9 cellular contexts compared by ENCODE assay signal in genomic region chr10:128178319-128178937, GRCh38. TPM values are rescaled to one million over a fixed set of nuclear protein-coding genes. Genes with fewer than 3 reads are reported as not detected.
A peak's percentile ranks its signal among the peaks of the same experiment; 100 is the strongest.
DNase-seq lines count a peak whose midpoint lies in the region; ATAC-seq, FAIRE-seq and TF ChIP-seq lines count a peak whose summit lies in the region.
"Had no signal": no experiment of that assay in that cellular context is flagged by ENCODE, and none has a peak within 500 bp of the region (broad histone marks: within the 10 kb centered on the region; RNA-seq: fewer than 3 reads in every experiment).

No MANE protein-coding gene starts in this region.

- peaks cover 9% of the 10 kb centered on the region for H3K27me3 ChIP-seq in Panc1 (ENCODE audit: control insufficient read depth, insufficient read depth, low read length)
- H3K27me3 ChIP-seq in left lung: peaks cover 0 to 11% of the 10 kb centered on the region in 2 donors
- H3K27me3 ChIP-seq: neutrophil had no signal

- CTCF ChIA-PET in Panc1 (lab: Charles Lee): interaction anchor here (0.5 to 1.1 kb wide), 3 partner anchors 14 to 33 kb away, joined by 3 to 10 read pairs (median 3); no protein-coding TSS in a partner anchor

- peak; percentile 91 for TF ChIP-seq CTCF in Panc1 (IDR thresholded peaks at IDR 0.05)
- peak; percentile 25 to 35 for TF ChIP-seq CTCF in left lung (IDR thresholded peaks at IDR 0.05)

- intact Hi-C loops in Panc1 (cut with micrococcal nuclease; ENCODE audit: unreplicated experiment): no loop called here
- intact Hi-C loops in left lung (cut with DNase I): no loop called here

- ATAC-seq in Panc1 (peak; percentile 97), left lung (peak; percentile 79), HG03025 (IDR thresholded peaks at IDR 0.05; ENCODE audit: low FRiP score, unreplicated experiment) (no peak), GM19397 (IDR thresholded peaks at IDR 0.05; ENCODE audit: unreplicated experiment) (no peak)

- DNase-seq in COLO829 (ENCODE audit: low spot score) (peak; percentile 11), H4 (ENCODE audit: low spot score) (peak; percentile 24), Panc1 (ENCODE audit: low read depth, low spot score) (no peak), left lung (no peak), RCC 7860 (ENCODE audit: low spot score) (no peak)
- DNase-seq in activated T-helper 9 cell treated with anti-CD3 and anti-CD28 coated beads, Interleukin-2, amount 50 U/mL, for 16 hours (ENCODE audit: low read depth): peak; percentile 20

- no peaks in the 10 kb centered on the region for H3K4me1 ChIP-seq in Panc1 (ENCODE audit: control insufficient read depth, insufficient read depth, low read length)
- no peaks in the 10 kb centered on the region for H3K4me1 ChIP-seq in left lung

- H3K4me3 ChIP-seq in Panc1 (ENCODE audit: low read depth in 2 of 2, low read length in 2 of 2): no peak overlapping the region
- H3K4me3 ChIP-seq in left lung: no peak overlapping the region

- H3K27ac ChIP-seq in Panc1 (ENCODE audit: low read length) (no peak overlapping the region), left lung (no peak overlapping the region)
- H3K27ac ChIP-seq: neutrophil had no signal

- no peak for FAIRE-seq in RCC 7860 (lab: Jason Lieb, UNC)

- POLR2A ChIA-PET in Panc1 (lab: Charles Lee): no interaction called here

- in situ Hi-C loops in Panc1 (cut with HindIII; ENCODE audit: low pct_unique_long_range_greater_than_20kb, low sequenced_read_pairs): no loop called here

- H3K36me3 ChIP-seq in Panc1 (ENCODE audit: control insufficient read depth, insufficient read depth, low read length): no peaks in the 10 kb centered on the region
- no peaks in the 10 kb centered on the region for H3K36me3 ChIP-seq in left lung
- H3K36me3 ChIP-seq: neutrophil had no signal

- BruUV-seq in Panc1 (replicated peaks; lab: Mats Ljungman, UMichigan): no TSS peak

- H3K9me3 ChIP-seq in Panc1 (ENCODE audit: control insufficient read depth, insufficient read depth, low read depth, low read length) (peaks cover 8% of the 10 kb centered on the region; the same call in 1 of the 2 replicates), left lung (peaks cover 0 to 28% of the 10 kb centered on the region in 2 donors)
- H3K9me3 ChIP-seq: neutrophil had no signal

RNA-seq across cellular contexts. Expression of gene MKI67, which starts 52.2 kb away (rescaled TPM):
- 19.2 and 33.3 TPM in 2 replicates for total RNA-seq in H4 (2014; rRNA removed; shearing (Covaris generic))
- total RNA-seq in Panc1 (2021; ENCODE audit: unreplicated experiment) (151 TPM), left lung (10 to 100 TPM in 1 of 2 donors, 1 to 10 TPM in 1; 6.9 to 21.5 TPM)
- polyA plus RNA-seq in Panc1 (2012; ENCODE audit: insufficient read length): 33.8 TPM

Comparison
In these comparisons a context has a peak if more than half of its experiments do, and no peak if none do; other contexts are left out.
1. DNase-seq: peak in COLO829 (single experiment), H4 (single experiment) and activated T-helper 9 cell treated with anti-CD3 and anti-CD28 coated beads, Interleukin-2, amount 50 U/mL, for 16 hours (single experiment); none in Panc1 (single experiment), left lung (0 of 2) and RCC 7860 (single experiment).
2. ATAC-seq: peak in Panc1 (single experiment) and left lung (single experiment); none in HG03025 (single experiment) and GM19397 (single experiment).